1 cellular context compared by ENCODE assay signal in genomic region chr7:131509087-131509486, GRCh38.
TF ChIP-seq lines count a peak whose summit lies in the region.

No MANE protein-coding gene starts in this region.

TF ChIP-seq in WTC11, 78 proteins besides CTCF, POLR2A, EP300 and RAD21 (continued from another document):
- TF ChIP-seq ARID4B (CRISPR knock-in tag; IDR thresholded peaks at IDR 0.05; ENCODE audit: borderline replicate concordance) (no peak), NFATC4 (CRISPR knock-in tag; IDR thresholded peaks at IDR 0.05) (no peak), OVOL2 (CRISPR knock-in tag; IDR thresholded peaks at IDR 0.05; ENCODE audit: borderline replicate concordance) (no peak), ZNF317 (CRISPR knock-in tag; IDR thresholded peaks at IDR 0.05; ENCODE audit: borderline replicate concordance, low read depth) (no peak), CREB1 (CRISPR knock-in tag; IDR thresholded peaks at IDR 0.05) (no peak), FOXK1 (CRISPR knock-in tag; IDR thresholded peaks at IDR 0.05) (no peak), ZNF671 (CRISPR knock-in tag; IDR thresholded peaks at IDR 0.05) (no peak)
- TF ChIP-seq, protein P1, sequence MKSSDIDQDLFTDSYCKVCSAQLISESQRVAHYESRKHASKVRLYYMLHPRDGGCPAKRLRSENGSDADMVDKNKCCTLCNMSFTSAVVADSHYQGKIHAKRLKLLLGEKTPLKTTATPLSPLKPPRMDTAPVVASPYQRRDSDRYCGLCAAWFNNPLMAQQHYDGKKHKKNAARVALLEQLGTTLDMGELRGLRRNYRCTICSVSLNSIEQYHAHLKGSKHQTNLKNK (CRISPR knock-in tag; IDR thresholded peaks at IDR 0.05), result no peak
